In genomic region chr14:23302290-23303225, GRCh38 we compare ENCODE assay signal across 8 cellular contexts. TPM values are rescaled to one million over a fixed set of nuclear protein-coding genes. Genes with fewer than 3 reads are reported as not detected.
DNase-seq lines count a peak whose midpoint lies in the region; ATAC-seq lines count a peak whose summit lies in the region.

Gene PPP1R3E (minus strand): TSS chr14:23302859. CDS start chr14:23302576, 283 bp downstream.

- peak within 1 kb of the TSS in 1 of 2 experiments; percentile 20 for H3K23ac ChIP-seq in mesenchymal stem cell (ENCODE audit: low read length in 2 of 2)

- H3K4me1 ChIP-seq in mesenchymal stem cell (ENCODE audit: control insufficient read depth, insufficient read depth, low read depth, low read length) = peaks cover 12% of the 10 kb centered on the region

- no peaks in the 10 kb centered on the region for H3K9me3 Mint-ChIP-seq in activated CD4-positive, alpha-beta memory T cell treated with anti-CD3 and anti-CD28 coated beads, Interleukin-2, amount 10 ng/mL, durations not matched to agents 7 days and 5 days

- peaks cover 31% of the 10 kb centered on the region for H3K4me1 Mint-ChIP-seq in activated CD4-positive, alpha-beta memory T cell treated with anti-CD3 and anti-CD28 coated beads, Interleukin-2, amount 10 ng/mL, durations not matched to agents 7 days and 5 days

- H3K4ac ChIP-seq in mesenchymal stem cell (ENCODE audit: low read depth in 1 of 2, low read length in 2 of 2) = peak within 1 kb of the TSS; percentile 64 to 98

- H3K27ac Mint-ChIP-seq in activated CD4-positive, alpha-beta memory T cell treated with anti-CD3 and anti-CD28 coated beads, Interleukin-2, amount 10 ng/mL, durations not matched to agents 7 days and 5 days = peak within 1 kb of the TSS; percentile 97

- H3K27me3 ChIP-seq in mesenchymal stem cell (ENCODE audit: control insufficient read depth in 1 of 2, insufficient read depth in 1 of 2, low read length in 2 of 2) = no peaks in the 10 kb centered on the region

- peak within 1 kb of the TSS; percentile 68 to 87 for H3K4me3 ChIP-seq in mesenchymal stem cell (ENCODE audit: insufficient read depth in 1 of 2, low read depth in 1 of 2, low read length in 2 of 2)

- H3K4me3 Mint-ChIP-seq in activated CD4-positive, alpha-beta memory T cell treated with anti-CD3 and anti-CD28 coated beads, Interleukin-2, amount 10 ng/mL, durations not matched to agents 7 days and 5 days = peak within 1 kb of the TSS; percentile 97

- WGBS in mesenchymal stem cell = 3% methylated on average over 73 of the region's 81 CpGs

- H2BK15ac ChIP-seq in mesenchymal stem cell (ENCODE audit: low read depth, poor library complexity, severe bottlenecking) = peak within 1 kb of the TSS; percentile 95

- peak within 1 kb of the TSS; percentile 89 for H3K9ac ChIP-seq in mesenchymal stem cell (ENCODE audit: low read length)

- H3K36me3 ChIP-seq in mesenchymal stem cell (ENCODE audit: control insufficient read depth in 1 of 2, insufficient read depth in 2 of 2, low read depth in 1 of 2, low read length in 2 of 2) = peaks cover 4% of the 10 kb centered on the region in 2 experiments

- peak within 1 kb of the TSS; percentile 72 for H2AFZ ChIP-seq in mesenchymal stem cell (ENCODE audit: low read depth, low read length)

- peak within 1 kb of the TSS; percentile 93 for H2BK120ac ChIP-seq in mesenchymal stem cell (ENCODE audit: low read depth, low read length)

- H3K4me2 ChIP-seq in mesenchymal stem cell (ENCODE audit: low read length, poor library complexity, severe bottlenecking) = peak within 1 kb of the TSS; percentile 99

- H3K27me3 Mint-ChIP-seq in activated CD4-positive, alpha-beta memory T cell treated with anti-CD3 and anti-CD28 coated beads, Interleukin-2, amount 10 ng/mL, durations not matched to agents 7 days and 5 days = peaks cover 8% of the 10 kb centered on the region

- POLR2A ChIA-PET in activated CD4-positive, alpha-beta memory T cell treated with anti-CD3 and anti-CD28 coated beads, Interleukin-2, amount 10 ng/mL, durations not matched to agents 7 days and 5 days (lab: Charles Lee) = interaction anchor here (0.7 to 14.2 kb wide), 20 partner anchors 9 to 858 kb away, joined by 3 to 282 read pairs (median 4); partner anchors contain the start of genes ACIN1, C14orf119, HOMEZ and IRF9

- H3K9me3 ChIP-seq in mesenchymal stem cell (ENCODE audit: control insufficient read depth, low read length) = no peaks in the 10 kb centered on the region

- CTCF ChIA-PET in activated CD4-positive, alpha-beta memory T cell treated with anti-CD3 and anti-CD28 coated beads, Interleukin-2, amount 10 ng/mL, durations not matched to agents 7 days and 5 days (lab: Charles Lee) = interaction anchor here (0.6 to 9.2 kb wide), 9 partner anchors 10 to 234 kb away, joined by 3 to 78 read pairs (median 5); partner anchors contain the start of genes HOMEZ and PABPN1

- DNase-seq in AG20443 (ENCODE audit: low spot score) (peak; percentile 69), NCI-H526 treated with DMSO at 0.1 percent for 48 hours (lab: John Stamatoyannopoulos, UW) (peak; percentile 69), mesenchymal stem cell (peak; percentile 75)
- peak; percentile 83 for DNase-seq in activated CD4-positive, alpha-beta memory T cell treated with anti-CD3 and anti-CD28 coated beads, Interleukin-2, amount 10 ng/mL, durations not matched to agents 7 days and 5 days
- DNase-seq in effector CD4-positive, alpha-beta T cell = peak; percentile 83
- peak; percentile 76 for DNase-seq in stimulated activated CD8-positive, alpha-beta memory T cell treated with anti-CD3 and anti-CD28 coated beads, Interleukin-12 subunit alpha, Interleukin-12 subunit beta, amount 100 ng/mL, for 4 hours (ENCODE audit: low read depth)

- peak within 1 kb of the TSS; percentile 83 to 98 for H3K18ac ChIP-seq in mesenchymal stem cell (ENCODE audit: low read depth in 1 of 2, low read length in 2 of 2)

- peak within 1 kb of the TSS; percentile 27 to 73 for H2BK12ac ChIP-seq in mesenchymal stem cell (ENCODE audit: low read length in 2 of 2)

- H3K14ac ChIP-seq in mesenchymal stem cell (ENCODE audit: low read length in 2 of 2) = peak within 1 kb of the TSS in 1 of 2 experiments; percentile 50

- peaks cover 9% of the 10 kb centered on the region for H3K79me1 ChIP-seq in mesenchymal stem cell (replicated peaks; ENCODE audit: low read length, poor library complexity, severe bottlenecking)

- H2AK5ac ChIP-seq in mesenchymal stem cell (ENCODE audit: low read length, severe bottlenecking) = no peak within 1 kb of the TSS

- peak within 1 kb of the TSS; percentile 94 for H4K91ac ChIP-seq in mesenchymal stem cell (ENCODE audit: low read length)

- peak within 1 kb of the TSS; percentile 75 for H3K27ac ChIP-seq in mesenchymal stem cell (ENCODE audit: low read length, poor library complexity, severe bottlenecking)

- ATAC-seq in GM19043 (IDR thresholded peaks at IDR 0.05; ENCODE audit: low read depth, unreplicated experiment) (peak; percentile 20), HG03432 (IDR thresholded peaks at IDR 0.05; ENCODE audit: unreplicated experiment) (peak; percentile 38)

- peak within 1 kb of the TSS; percentile 94 for H4K8ac ChIP-seq in mesenchymal stem cell (ENCODE audit: low read length)

- H3K36me3 Mint-ChIP-seq in activated CD4-positive, alpha-beta memory T cell treated with anti-CD3 and anti-CD28 coated beads, Interleukin-2, amount 10 ng/mL, durations not matched to agents 7 days and 5 days (ENCODE audit: low read depth) = peaks cover 22% of the 10 kb centered on the region

- H2BK5ac ChIP-seq in mesenchymal stem cell (ENCODE audit: low read depth, low read length, poor library complexity, severe bottlenecking) = no peak within 1 kb of the TSS

RNA-seq across cellular contexts. Expression of gene PPP1R3E, which starts in this region (rescaled TPM):
- total RNA-seq in activated CD4-positive, alpha-beta memory T cell treated with anti-CD3 and anti-CD28 coated beads, Interleukin-2, amount 10 ng/mL, durations not matched to agents 7 days and 5 days = 10 to 100 TPM; 29.7 to 34.4 TPM
- 3.5 TPM for polyA plus RNA-seq in mesenchymal stem cell (2013, experiment 1 of 2)
- polyA plus RNA-seq in mesenchymal stem cell (2013, experiment 2 of 2) = 3.8 TPM

Comparison
In these comparisons a context has a peak if more than half of its experiments do, and no peak if none do; other contexts are left out.
1. Peak in every context shown above with its lines: DNase-seq, ATAC-seq, H3K4me3 ChIP-seq and H3K27ac ChIP-seq.